In the genomic region with DNA sequence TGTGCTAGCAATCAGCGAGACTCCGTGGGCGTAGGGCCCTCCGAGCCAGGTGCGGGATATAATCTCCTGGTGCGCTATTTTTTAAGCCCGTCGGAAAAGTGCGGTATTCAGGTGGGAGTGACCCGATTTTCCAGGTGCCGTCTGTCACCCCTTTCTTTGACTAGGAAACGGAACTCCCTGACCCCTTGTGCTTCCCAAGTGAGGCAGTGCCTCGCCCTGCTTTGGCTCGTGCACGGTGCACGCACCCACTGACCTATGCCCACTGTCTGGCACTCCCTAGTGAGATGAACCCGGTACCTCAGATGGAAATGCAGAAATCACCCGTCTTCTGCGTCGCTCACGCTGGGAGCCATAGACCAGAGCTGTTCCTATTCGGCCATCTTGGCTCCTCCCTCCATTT, we compare ENCODE assay signal across 1 cellular context. TPM values are rescaled to one million over a fixed set of nuclear protein-coding genes. Genes with fewer than 3 reads are reported as not detected.
"Had no signal": no experiment of that assay in that cellular context is flagged by ENCODE, and none has a peak within 500 bp of the region (broad histone marks: within the 10 kb centered on the region; RNA-seq: fewer than 3 reads in every experiment).

No MANE protein-coding gene starts in this region.

RNA-seq across cellular contexts. Expression of a gene that starts 54.3 kb away (rescaled TPM):
- polyA plus RNA-seq: IgD-negative memory B cell had no signal
